22 cellular contexts compared by ENCODE assay signal in the genomic region with DNA sequence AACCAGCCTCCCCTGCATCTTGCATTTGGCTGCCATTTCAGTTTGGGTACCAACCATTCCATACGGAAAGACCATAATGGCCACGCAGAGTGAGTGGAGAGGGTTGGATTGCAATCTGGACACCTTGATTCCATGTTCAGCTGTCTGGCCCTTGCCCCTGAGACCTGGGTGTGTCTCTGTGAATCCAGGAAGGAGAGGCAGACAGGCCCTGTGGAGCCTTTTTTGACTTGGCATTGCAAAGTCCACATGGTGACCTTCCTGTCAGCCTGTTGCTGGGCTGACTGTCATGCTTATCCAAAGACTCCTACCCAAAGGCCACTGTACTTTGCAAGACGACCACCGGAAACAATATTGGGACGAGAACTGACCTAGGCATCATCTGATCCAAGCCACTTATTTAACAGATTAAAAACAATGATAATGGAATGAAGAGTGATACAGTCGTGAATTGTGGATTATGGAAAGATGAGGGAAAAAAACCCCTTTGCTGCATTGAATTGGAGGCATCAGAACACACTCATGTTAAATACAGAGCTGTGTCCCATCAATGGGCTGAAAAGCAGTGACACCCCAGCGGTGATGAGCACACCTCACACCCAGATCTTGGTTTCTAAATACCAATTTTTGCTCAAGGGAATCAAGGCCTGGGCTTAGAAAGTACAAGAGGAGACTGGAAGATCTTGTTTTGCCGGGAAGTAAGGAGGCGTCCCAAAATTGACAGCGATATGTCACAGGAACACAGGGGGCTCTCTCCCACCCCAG.
DNase-seq lines count a peak whose midpoint lies in the region; ATAC-seq, FAIRE-seq and TF ChIP-seq lines count a peak whose summit lies in the region.
"Had no signal": no experiment of that assay in that cellular context is flagged by ENCODE, and none has a peak within 500 bp of the region (broad histone marks: within the 10 kb centered on the region; RNA-seq: fewer than 3 reads in every experiment).

No MANE protein-coding gene starts in this region.

- BruUV-seq in HepG2 (replicated peaks; lab: Mats Ljungman, UMichigan), result no TSS peak

- ATAC-seq in HepG2, result no peak
- ATAC-seq in right lobe of liver, result no peak
- no peak for ATAC-seq in mucosa of descending colon
- ATAC-seq: CD8-positive, alpha-beta T cell; GM23338; HCT116; K562 had no signal

- H3K4me3 ChIP-seq in HepG2 (replicated peaks in 1 of 3; ENCODE audit: insufficient read depth in 1 of 3, low read depth in 2 of 3, low read length in 3 of 3) (no peak overlapping the region), right lobe of liver (no peak overlapping the region), SU-DHL-6 (ENCODE audit: insufficient read depth, low read length, poor library complexity, severe bottlenecking) (no peak overlapping the region), mucosa of descending colon (no peak overlapping the region)
- H3K4me3 ChIP-seq: BLaER1, GM23338, K562, PC-9, SJCRH30 had no signal

- WGBS in HepG2 (ENCODE audit: low lambda C conversion rate), result 45% methylated on average over 10 of the region's 10 CpGs
- 84% methylated on average over 10 of the region's 10 CpGs for WGBS in right lobe of liver (ENCODE audit: insufficient coverage, low coverage, low lambda C conversion rate, missing lambda C conversion rate)

- H3K9me2 ChIP-seq in SU-DHL-6 (replicated peaks; ENCODE audit: insufficient read depth, low read length), result no peaks in the 10 kb centered on the region

- H3K4me1 ChIP-seq in HepG2 (ENCODE audit: insufficient read depth, low read length) (peaks cover 18% of the 10 kb centered on the region), right lobe of liver (peaks cover 0 to 10% (median 5%) of the 10 kb centered on the region in 4 donors), mucosa of descending colon (ENCODE audit: low read depth) (peaks cover 14% of the 10 kb centered on the region)

- H3K9ac ChIP-seq in HepG2 (ENCODE audit: insufficient read depth, low read depth, low read length) (no peak overlapping the region), SU-DHL-6 (ENCODE audit: low read length) (no peak overlapping the region)
- H3K9ac ChIP-seq: BLaER1 had no signal

- FAIRE-seq in HepG2 (lab: Jason Lieb, UNC), result no peak
- FAIRE-seq: GM12891, K562 had no signal

- H3K79me2 ChIP-seq in HepG2 (ENCODE audit: insufficient read depth, low read length), result no peaks in the 10 kb centered on the region
- H3K79me2 ChIP-seq in SU-DHL-6 (ENCODE audit: insufficient read depth, low read length), result 0 out of 2 replicates have a peak, but pooled peaks cover 15% of the 10 kb centered on the region

- peaks cover 57% of the 10 kb centered on the region for H3F3A ChIP-seq in SU-DHL-6 (ENCODE audit: insufficient read depth)

- TF ChIP-seq EP300 in HepG2 (IDR thresholded peaks at IDR 0.05; ENCODE audit: low read depth in 2 of 2, low read length in 2 of 2) (no peak), HepG2 (CRISPR knock-in tag; IDR thresholded peaks at IDR 0.05; ENCODE audit: borderline replicate concordance) (no peak)

- H3K36me3 ChIP-seq in HepG2 (replicated peaks in 1 of 2; ENCODE audit: control insufficient read depth in 1 of 2, insufficient read depth in 2 of 2, low read length in 2 of 2) (no peaks in the 10 kb centered on the region), right lobe of liver (no peaks in the 10 kb centered on the region), SU-DHL-6 (ENCODE audit: low read length) (peaks cover 47% of the 10 kb centered on the region), mucosa of descending colon (ENCODE audit: low read depth) (no peaks in the 10 kb centered on the region)
- H3K36me3 ChIP-seq: BLaER1 had no signal

- intact Hi-C loops in HepG2 (cut with micrococcal nuclease; ENCODE audit: unreplicated experiment), result no loop called here
- intact Hi-C loops in right lobe of liver (cut with DNase I), result loop anchor here (5.0 to 10.0 kb wide), 2 partner anchors 80 to 88 kb away; partner anchors contain the start of gene LRRK1 (in 1 of the 2)
- intact Hi-C loops in mucosa of descending colon (cut with DNase I, micrococcal nuclease), result loop anchor here (5.0 kb wide), 3 partner anchors 88 to 373 kb away; partner anchors contain the start of gene LRRK1 (in 1 of the 2)

- H4K20me1 ChIP-seq in HepG2 (ENCODE audit: insufficient read depth, low read length), result no peaks in the 10 kb centered on the region
- H4K20me1 ChIP-seq in SU-DHL-6 (ENCODE audit: low read depth, low read length), result no peaks in the 10 kb centered on the region
- H4K20me1 ChIP-seq: BLaER1 had no signal

- H2AFZ ChIP-seq in HepG2 (ENCODE audit: low read length) (no peak overlapping the region), SU-DHL-6 (ENCODE audit: low read depth, low read length, severe bottlenecking) (no peak overlapping the region)
- H2AFZ ChIP-seq: GM23338, PC-9 had no signal

- DNase-seq in HepG2 (ENCODE audit: low spot score) (no peak), right lobe of liver (no peak), mesenteric fat pad (ENCODE audit: low spot score) (peak; percentile 72), T-helper 1 cell (no peak), mucosa of descending colon (no peak), NCI-H2171 treated with DMSO at 0.1 percent for 48 hours (lab: John Stamatoyannopoulos, UW) (no peak)
- DNase-seq: Calu3, DMS53, EL, NCI-H1694 treated with DMSO at 0.1 percent for 48 hours, NCI-H2107, NCI-H2227 treated with DMSO at 0.1 percent for 48 hours, NCI-H510A treated with DMSO at 0.1 percent for 48 hours, PC-9, SJCRH30 had no signal

- in situ Hi-C loops in HepG2 (cut with HindIII; ENCODE audit: extremely low pct_ligation_motif_present, low pct_unique_long_range_greater_than_20kb), result loop anchor here (5.0 to 25.0 kb wide), 2 partner anchors 88 to 343 kb away; partner anchors contain the start of gene LRRK1

- TF ChIP-seq CTCF in HepG2 (CRISPR knock-in tag; IDR thresholded peaks at IDR 0.05), result no peak
- no peak for TF ChIP-seq CTCF in right lobe of liver (IDR thresholded peaks at IDR 0.05)
- TF ChIP-seq CTCF in SU-DHL-6 (IDR thresholded peaks at IDR 0.05; ENCODE audit: insufficient read depth, low read length, poor library complexity, severe bottlenecking), result no peak
- no peak for TF ChIP-seq CTCF in mucosa of descending colon (IDR thresholded peaks at IDR 0.05)

- H3K4me2 ChIP-seq in HepG2 (ENCODE audit: low read depth, low read length) (no peak overlapping the region), SU-DHL-6 (ENCODE audit: low read depth, low read length, poor library complexity, severe bottlenecking) (no peak overlapping the region)
- H3K4me2 ChIP-seq: BLaER1, GM23338, PC-9 had no signal

- peaks cover 0 to 27% of the 10 kb centered on the region in 2 experiments; a peak in 4 of 5 replicates for H3K27me3 ChIP-seq in HepG2 (ENCODE audit: control insufficient read depth in 1 of 2, insufficient read depth in 2 of 2, low read length in 2 of 2)
- H3K27me3 ChIP-seq in right lobe of liver, result no peaks in the 10 kb centered on the region
- no peaks in the 10 kb centered on the region for H3K27me3 ChIP-seq in SU-DHL-6 (ENCODE audit: low read length)
- H3K27me3 ChIP-seq: BLaER1, SJCRH30 had no signal

- H3K9me3 ChIP-seq in HepG2 (ENCODE audit: low read length) (0 out of 2 replicates have a peak, but pooled peaks cover 6% of the 10 kb centered on the region), right lobe of liver (no peaks in the 10 kb centered on the region), SU-DHL-6 (ENCODE audit: insufficient read depth, low read length) (no peaks in the 10 kb centered on the region), mucosa of descending colon (no peaks in the 10 kb centered on the region)
- H3K9me3 ChIP-seq: SJCRH30 had no signal

- no peak for TF ChIP-seq RAD21 in HepG2 (CRISPR knock-in tag; IDR thresholded peaks at IDR 0.05)

- CTCF ChIA-PET in HepG2 (lab: Yijun Ruan, JAX; ENCODE audit: low intra/inter-chr PET ratio, low total read pairs), result interaction anchor here (5.0 kb wide), 1 partner anchor 87 kb away, joined by 63 read pairs; the partner anchor contains the start of gene LRRK1

- TF ChIP-seq POLR2A in HepG2 (IDR thresholded peaks at IDR 0.05; ENCODE audit: insufficient read depth in 1 of 2, low read depth in 2 of 2, low read length in 2 of 2), result no peak
- no peak for TF ChIP-seq POLR2A in right lobe of liver (IDR thresholded peaks at IDR 0.05)

- no peak overlapping the region for H3K27ac ChIP-seq in HepG2 (ENCODE audit: extremely low read length, insufficient read depth, low read length)
- H3K27ac ChIP-seq in right lobe of liver, result no peak overlapping the region
- peak overlapping the region; percentile 45; the same call in 1 of the 2 replicates for H3K27ac ChIP-seq in SU-DHL-6 (ENCODE audit: low read depth, low read length)
- H3K27ac ChIP-seq: BLaER1, PC-9, SJCRH30 had no signal

- POLR2A ChIA-PET in HepG2 (lab: Yijun Ruan, JAX), result no interaction called here

TF ChIP-seq in HepG2, 621 proteins besides CTCF, POLR2A, EP300 and RAD21:
- TF ChIP-seq ZNF605 (CRISPR knock-in tag; IDR thresholded peaks at IDR 0.05) (peak; percentile 87; the same call in 1 of the 2 replicates), FLYWCH1 (CRISPR knock-in tag; IDR thresholded peaks at IDR 0.05) (no peak)
